Comparison of ENCODE assay signal across 18 cellular contexts in the genomic region with DNA sequence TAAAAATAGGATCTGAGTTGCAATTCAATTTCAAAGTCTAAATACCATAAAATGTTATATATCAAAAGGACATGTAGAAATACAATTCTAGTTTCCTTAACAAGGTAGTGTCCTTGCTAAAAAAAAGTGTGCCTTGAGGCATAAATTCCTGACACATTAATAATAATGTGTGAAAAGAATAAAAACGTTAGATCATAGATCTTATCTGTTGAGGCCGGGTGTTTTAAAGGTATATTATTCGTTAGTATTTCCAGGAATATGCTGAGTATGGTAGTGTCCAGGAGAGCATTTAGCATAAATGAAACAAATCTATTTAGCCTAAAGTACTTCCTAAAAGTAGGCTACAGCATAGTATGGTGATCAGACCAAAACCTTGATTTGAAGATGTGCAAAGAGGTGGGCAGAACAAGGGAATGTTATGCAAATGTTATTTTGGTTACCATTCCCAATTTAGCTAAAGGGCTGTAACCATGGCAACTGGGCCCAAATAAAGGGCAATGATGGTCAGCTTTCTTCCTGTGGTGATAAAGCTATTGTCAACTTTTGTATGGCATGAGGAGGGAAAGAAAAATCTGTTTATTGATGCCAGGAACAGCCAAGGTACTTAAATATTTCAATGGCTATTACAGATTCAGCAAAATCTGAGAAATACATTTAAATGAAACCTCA. TPM values are rescaled to one million over a fixed set of nuclear protein-coding genes. Genes with fewer than 3 reads are reported as not detected.
DNase-seq lines count a peak whose midpoint lies in the region; FAIRE-seq lines count a peak whose summit lies in the region.
"Had no signal": no experiment of that assay in that cellular context is flagged by ENCODE, and none has a peak within 500 bp of the region (broad histone marks: within the 10 kb centered on the region; RNA-seq: fewer than 3 reads in every experiment).

No MANE protein-coding gene starts in this region.

- no peak overlapping the region for H2AFZ ChIP-seq in neuronal stem cell (ENCODE audit: low read length)

- no peak overlapping the region for H3K4me2 ChIP-seq in neuronal stem cell (ENCODE audit: insufficient read depth, low read length, poor library complexity, severe bottlenecking)

- H3K4me3 ChIP-seq in neuronal stem cell (ENCODE audit: low read length in 2 of 2), result no peak overlapping the region

- H3K27ac ChIP-seq in neuronal stem cell (replicated peaks; ENCODE audit: low read length), result no peak overlapping the region
- H3K27ac ChIP-seq: 22Rv1, neutrophil had no signal

- H2BK12ac ChIP-seq in neuronal stem cell (ENCODE audit: low read length), result no peak overlapping the region

- no peak overlapping the region for H3K18ac ChIP-seq in neuronal stem cell (ENCODE audit: low read length)

- H2AK5ac ChIP-seq in neuronal stem cell (ENCODE audit: low read depth, low read length), result no peak overlapping the region

- no peak for FAIRE-seq in GM19239 (lab: Jason Lieb, UNC)
- FAIRE-seq: small intestine had no signal

- no peaks in the 10 kb centered on the region for H3K27me3 ChIP-seq in neuronal stem cell (ENCODE audit: control insufficient read depth in 3 of 3, insufficient read depth in 3 of 3, low read depth in 1 of 3, low read length in 3 of 3)
- H3K27me3 ChIP-seq: neutrophil had no signal

- DNase-seq in DMS53 (lab: John Stamatoyannopoulos, UW) (peak; percentile 7), DMS53 treated with DMSO at 0.1 percent for 48 hours (lab: John Stamatoyannopoulos, UW; ENCODE audit: unreplicated experiment) (no peak), M059J (ENCODE audit: low read depth) (peak; percentile 97), dermis microvascular lymphatic vessel endothelial cell (ENCODE audit: low read depth in 2 of 2) (peak; percentile 66 to 80), neuronal stem cell (ENCODE audit: low spot score) (peak; percentile 54), GM19239 (ENCODE audit: insufficient read length, low spot score) (no peak), OCI-M1 (lab: John Stamatoyannopoulos, UW) (no peak), SW480 (ENCODE audit: low spot score) (no peak)
- DNase-seq: activated T-cell treated with anti-CD3 and anti-CD28 coated beads, Interleukin-2, amount 50 U/mL, for 1 hour; CD8-positive, alpha-beta memory T cell; cortex of kidney; HCEC 1CT; NCI-H446 treated with DMSO at 0.1 percent for 48 hours; small intestine; stimulated activated naive CD8-positive, alpha-beta T cell treated with anti-CD3 and anti-CD28 coated beads, Interleukin-15, amount 100 ng/mL, for 72 hours; T-helper 2 cell had no signal

- no peak overlapping the region for H3K9ac ChIP-seq in neuronal stem cell (ENCODE audit: low read depth, low read length, poor library complexity)

- H3K36me3 ChIP-seq in neuronal stem cell (replicated peaks in 1 of 2; ENCODE audit: control insufficient read depth in 2 of 2, insufficient read depth in 2 of 2, low read length in 2 of 2), result peaks cover 2 to 45% of the 10 kb centered on the region in 2 donors

- H3K4ac ChIP-seq in neuronal stem cell (ENCODE audit: low read length), result no peak overlapping the region

- H3K14ac ChIP-seq in neuronal stem cell (ENCODE audit: low read length), result no peak overlapping the region

- H3K23ac ChIP-seq in neuronal stem cell (ENCODE audit: low read depth, low read length, poor library complexity), result no peak overlapping the region

- H3K4me1 ChIP-seq in neuronal stem cell (ENCODE audit: control insufficient read depth in 2 of 2, insufficient read depth in 1 of 2, low read depth in 1 of 2, low read length in 2 of 2), result peaks cover 2 to 11% of the 10 kb centered on the region in 2 donors

- H4K8ac ChIP-seq in neuronal stem cell (ENCODE audit: low read depth, low read length), result no peak overlapping the region

- H2BK15ac ChIP-seq in neuronal stem cell (ENCODE audit: low read length), result no peak overlapping the region

- H4K91ac ChIP-seq in neuronal stem cell (ENCODE audit: low read depth, low read length, poor library complexity), result no peak overlapping the region

- no peaks in the 10 kb centered on the region for H3K9me3 ChIP-seq in neuronal stem cell (replicated peaks in 1 of 2; ENCODE audit: control insufficient read depth in 2 of 2, insufficient read depth in 1 of 2, low read depth in 1 of 2, low read length in 2 of 2)
- H3K9me3 ChIP-seq: neutrophil had no signal

- H2BK120ac ChIP-seq in neuronal stem cell (ENCODE audit: low read depth, low read length), result no peak overlapping the region

- H2BK5ac ChIP-seq in neuronal stem cell (ENCODE audit: low read length), result no peak overlapping the region

- H3K79me1 ChIP-seq in neuronal stem cell (ENCODE audit: low read depth, low read length), result no peaks in the 10 kb centered on the region

- no CpG with 5 or more reads among the region's 3 CpGs for WGBS in neuronal stem cell (ENCODE audit: extremely low coverage in 2 of 2, insufficient read length in 2 of 2, insufficient replicate concordance in 1 of 2), 2 donors

RNA-seq across cellular contexts. Expression of a gene that starts 18.9 kb away (rescaled TPM):
- total RNA-seq in M059J (2014; rRNA removed; shearing (Covaris generic)), result 16.6 and 21.0 TPM in 2 replicates
- 3.7 and 4.2 TPM in 2 replicates for total RNA-seq in dermis microvascular lymphatic vessel endothelial cell
- polyA plus RNA-seq in neuronal stem cell (2013, experiment 1 of 2), result 31.2 TPM
- polyA plus RNA-seq in neuronal stem cell (2013, experiment 2 of 2), result 31.1 TPM

RNA-seq across cellular contexts. Expression of a gene that starts 20.0 kb away (rescaled TPM):
- 6.4 and 10.3 TPM in 2 replicates for total RNA-seq in M059J (2014; rRNA removed; shearing (Covaris generic))
- total RNA-seq in dermis microvascular lymphatic vessel endothelial cell, result 2.3 and 2.6 TPM in 2 replicates
- polyA plus RNA-seq in neuronal stem cell (2013, experiment 1 of 2), result 3.3 TPM
- polyA plus RNA-seq in neuronal stem cell (2013, experiment 2 of 2), result 3.3 TPM

Comparison
In these comparisons a context has a peak if more than half of its experiments do, and no peak if none do; other contexts are left out.
1. DNase-seq: peak in DMS53 (single experiment), M059J (single experiment), dermis microvascular lymphatic vessel endothelial cell (2 of 2) and neuronal stem cell (single experiment); none in DMS53 treated with DMSO at 0.1 percent for 48 hours (single experiment), GM19239 (single experiment), OCI-M1 (single experiment) and SW480 (single experiment).